1 cellular context compared by ENCODE assay signal in the genomic region with DNA sequence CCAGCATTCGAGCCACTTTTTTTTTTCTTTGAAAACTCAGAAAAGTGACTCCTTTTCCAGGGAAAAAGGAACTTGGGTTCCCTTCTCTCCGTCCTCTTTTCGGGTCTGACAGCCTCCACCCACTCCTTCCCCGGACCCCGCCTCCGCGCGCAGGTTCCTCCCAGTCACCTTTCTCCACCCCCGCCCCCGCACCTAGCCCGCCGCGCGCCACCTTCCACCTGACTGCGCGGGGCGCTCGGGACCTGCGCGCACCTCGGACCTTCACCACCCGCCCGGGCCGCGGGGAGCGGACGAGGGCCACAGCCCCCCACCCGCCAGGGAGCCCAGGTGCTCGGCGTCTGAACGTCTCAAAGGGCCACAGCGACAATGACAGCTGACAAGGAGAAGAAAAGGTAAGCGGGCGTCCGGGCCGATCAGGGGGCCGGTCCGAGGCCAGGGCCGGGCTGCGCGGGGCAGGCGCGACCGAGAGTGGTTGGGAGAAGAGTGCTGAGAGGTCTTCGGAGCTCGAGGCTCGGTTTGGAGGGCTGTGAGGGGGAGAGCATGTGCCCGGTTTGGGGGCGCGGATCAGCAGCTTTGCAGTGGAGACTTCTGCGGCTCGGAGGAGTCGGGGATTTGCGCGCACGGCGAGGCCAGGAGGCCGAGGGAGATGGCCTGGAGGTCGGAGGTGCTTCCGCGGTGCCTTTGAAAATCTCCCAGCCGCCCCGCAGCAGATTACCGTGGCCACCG.
TF ChIP-seq lines count a peak whose summit lies in the region.

No MANE protein-coding gene starts in this region.

TF ChIP-seq in GM12878, 131 proteins besides CTCF, POLR2A, EP300 and RAD21 (continued from another document):
- TF ChIP-seq, protein P1, sequence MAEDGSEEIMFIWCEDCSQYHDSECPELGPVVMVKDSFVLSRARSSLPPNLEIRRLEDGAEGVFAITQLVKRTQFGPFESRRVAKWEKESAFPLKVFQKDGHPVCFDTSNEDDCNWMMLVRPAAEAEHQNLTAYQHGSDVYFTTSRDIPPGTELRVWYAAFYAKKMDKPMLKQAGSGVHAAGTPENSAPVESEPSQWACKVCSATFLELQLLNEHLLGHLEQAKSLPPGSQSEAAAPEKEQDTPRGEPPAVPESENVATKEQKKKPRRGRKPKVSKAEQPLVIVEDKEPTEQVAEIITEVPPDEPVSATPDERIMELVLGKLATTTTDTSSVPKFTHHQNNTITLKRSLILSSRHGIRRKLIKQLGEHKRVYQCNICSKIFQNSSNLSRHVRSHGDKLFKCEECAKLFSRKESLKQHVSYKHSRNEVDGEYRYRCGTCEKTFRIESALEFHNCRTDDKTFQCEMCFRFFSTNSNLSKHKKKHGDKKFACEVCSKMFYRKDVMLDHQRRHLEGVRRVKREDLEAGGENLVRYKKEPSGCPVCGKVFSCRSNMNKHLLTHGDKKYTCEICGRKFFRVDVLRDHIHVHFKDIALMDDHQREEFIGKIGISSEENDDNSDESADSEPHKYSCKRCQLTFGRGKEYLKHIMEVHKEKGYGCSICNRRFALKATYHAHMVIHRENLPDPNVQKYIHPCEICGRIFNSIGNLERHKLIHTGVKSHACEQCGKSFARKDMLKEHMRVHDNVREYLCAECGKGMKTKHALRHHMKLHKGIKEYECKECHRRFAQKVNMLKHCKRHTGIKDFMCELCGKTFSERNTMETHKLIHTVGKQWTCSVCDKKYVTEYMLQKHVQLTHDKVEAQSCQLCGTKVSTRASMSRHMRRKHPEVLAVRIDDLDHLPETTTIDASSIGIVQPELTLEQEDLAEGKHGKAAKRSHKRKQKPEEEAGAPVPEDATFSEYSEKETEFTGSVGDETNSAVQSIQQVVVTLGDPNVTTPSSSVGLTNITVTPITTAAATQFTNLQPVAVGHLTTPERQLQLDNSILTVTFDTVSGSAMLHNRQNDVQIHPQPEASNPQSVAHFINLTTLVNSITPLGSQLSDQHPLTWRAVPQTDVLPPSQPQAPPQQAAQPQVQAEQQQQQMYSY (CRISPR knock-in tag; IDR thresholded peaks at IDR 0.05) = no peak
- TF ChIP-seq BRCA1 (IDR thresholded peaks at IDR 0.05; ENCODE audit: low read depth, low read length) = no peak
- peak; percentile 40; the same call in 1 of the 2 replicates for TF ChIP-seq NR2F1 (conservative IDR thresholded peaks at IDR 0.05)
- TF ChIP-seq, protein P2, sequence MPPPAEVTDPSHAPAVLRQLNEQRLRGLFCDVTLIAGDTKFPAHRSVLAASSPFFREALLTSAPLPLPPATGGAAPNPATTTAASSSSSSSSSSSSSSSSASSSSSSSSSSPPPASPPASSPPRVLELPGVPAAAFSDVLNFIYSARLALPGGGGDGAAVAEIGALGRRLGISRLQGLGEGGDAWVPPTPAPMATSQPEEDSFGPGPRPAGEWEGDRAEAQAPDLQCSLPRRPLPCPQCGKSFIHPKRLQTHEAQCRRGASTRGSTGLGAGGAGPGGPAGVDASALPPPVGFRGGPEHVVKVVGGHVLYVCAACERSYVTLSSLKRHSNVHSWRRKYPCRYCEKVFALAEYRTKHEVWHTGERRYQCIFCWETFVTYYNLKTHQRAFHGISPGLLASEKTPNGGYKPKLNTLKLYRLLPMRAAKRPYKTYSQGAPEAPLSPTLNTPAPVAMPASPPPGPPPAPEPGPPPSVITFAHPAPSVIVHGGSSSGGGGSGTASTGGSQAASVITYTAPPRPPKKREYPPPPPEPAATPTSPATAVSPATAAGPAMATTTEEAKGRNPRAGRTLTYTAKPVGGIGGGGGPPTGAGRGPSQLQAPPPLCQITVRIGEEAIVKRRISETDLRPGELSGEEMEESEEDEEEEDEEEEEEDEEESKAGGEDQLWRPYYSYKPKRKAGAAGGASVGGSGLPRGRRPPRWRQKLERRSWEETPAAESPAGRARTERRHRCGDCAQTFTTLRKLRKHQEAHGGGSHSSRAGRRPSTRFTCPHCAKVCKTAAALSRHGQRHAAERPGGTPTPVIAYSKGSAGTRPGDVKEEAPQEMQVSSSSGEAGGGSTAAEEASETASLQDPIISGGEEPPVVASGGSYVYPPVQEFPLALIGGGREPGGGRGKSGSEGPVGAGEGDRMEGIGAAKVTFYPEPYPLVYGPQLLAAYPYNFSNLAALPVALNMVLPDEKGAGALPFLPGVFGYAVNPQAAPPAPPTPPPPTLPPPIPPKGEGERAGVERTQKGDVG (CRISPR knock-in tag; IDR thresholded peaks at IDR 0.05) = no peak
- TF ChIP-seq, protein P3, sequence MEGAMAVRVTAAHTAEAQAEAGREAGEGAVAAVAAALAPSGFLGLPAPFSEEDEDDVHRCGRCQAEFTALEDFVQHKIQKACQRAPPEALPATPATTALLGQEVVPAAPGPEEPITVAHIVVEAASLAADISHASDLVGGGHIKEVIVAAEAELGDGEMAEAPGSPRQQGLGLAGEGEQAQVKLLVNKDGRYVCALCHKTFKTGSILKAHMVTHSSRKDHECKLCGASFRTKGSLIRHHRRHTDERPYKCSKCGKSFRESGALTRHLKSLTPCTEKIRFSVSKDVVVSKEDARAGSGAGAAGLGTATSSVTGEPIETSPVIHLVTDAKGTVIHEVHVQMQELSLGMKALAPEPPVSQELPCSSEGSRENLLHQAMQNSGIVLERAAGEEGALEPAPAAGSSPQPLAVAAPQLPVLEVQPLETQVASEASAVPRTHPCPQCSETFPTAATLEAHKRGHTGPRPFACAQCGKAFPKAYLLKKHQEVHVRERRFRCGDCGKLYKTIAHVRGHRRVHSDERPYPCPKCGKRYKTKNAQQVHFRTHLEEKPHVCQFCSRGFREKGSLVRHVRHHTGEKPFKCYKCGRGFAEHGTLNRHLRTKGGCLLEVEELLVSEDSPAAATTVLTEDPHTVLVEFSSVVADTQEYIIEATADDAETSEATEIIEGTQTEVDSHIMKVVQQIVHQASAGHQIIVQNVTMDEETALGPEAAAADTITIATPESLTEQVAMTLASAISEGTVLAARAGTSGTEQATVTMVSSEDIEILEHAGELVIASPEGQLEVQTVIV (IDR thresholded peaks at IDR 0.05; ENCODE audit: borderline replicate concordance, partially characterized antibody) = no peak
- TF ChIP-seq ZNF24 (IDR thresholded peaks at IDR 0.05) = no peak
- TF ChIP-seq SIX5 (IDR thresholded peaks at IDR 0.05; ENCODE audit: low read depth, low read length, severe bottlenecking) = no peak
- no peak for TF ChIP-seq SMC3 (IDR thresholded peaks at IDR 0.05; ENCODE audit: borderline replicate concordance, low read length)
- TF ChIP-seq, protein P4, sequence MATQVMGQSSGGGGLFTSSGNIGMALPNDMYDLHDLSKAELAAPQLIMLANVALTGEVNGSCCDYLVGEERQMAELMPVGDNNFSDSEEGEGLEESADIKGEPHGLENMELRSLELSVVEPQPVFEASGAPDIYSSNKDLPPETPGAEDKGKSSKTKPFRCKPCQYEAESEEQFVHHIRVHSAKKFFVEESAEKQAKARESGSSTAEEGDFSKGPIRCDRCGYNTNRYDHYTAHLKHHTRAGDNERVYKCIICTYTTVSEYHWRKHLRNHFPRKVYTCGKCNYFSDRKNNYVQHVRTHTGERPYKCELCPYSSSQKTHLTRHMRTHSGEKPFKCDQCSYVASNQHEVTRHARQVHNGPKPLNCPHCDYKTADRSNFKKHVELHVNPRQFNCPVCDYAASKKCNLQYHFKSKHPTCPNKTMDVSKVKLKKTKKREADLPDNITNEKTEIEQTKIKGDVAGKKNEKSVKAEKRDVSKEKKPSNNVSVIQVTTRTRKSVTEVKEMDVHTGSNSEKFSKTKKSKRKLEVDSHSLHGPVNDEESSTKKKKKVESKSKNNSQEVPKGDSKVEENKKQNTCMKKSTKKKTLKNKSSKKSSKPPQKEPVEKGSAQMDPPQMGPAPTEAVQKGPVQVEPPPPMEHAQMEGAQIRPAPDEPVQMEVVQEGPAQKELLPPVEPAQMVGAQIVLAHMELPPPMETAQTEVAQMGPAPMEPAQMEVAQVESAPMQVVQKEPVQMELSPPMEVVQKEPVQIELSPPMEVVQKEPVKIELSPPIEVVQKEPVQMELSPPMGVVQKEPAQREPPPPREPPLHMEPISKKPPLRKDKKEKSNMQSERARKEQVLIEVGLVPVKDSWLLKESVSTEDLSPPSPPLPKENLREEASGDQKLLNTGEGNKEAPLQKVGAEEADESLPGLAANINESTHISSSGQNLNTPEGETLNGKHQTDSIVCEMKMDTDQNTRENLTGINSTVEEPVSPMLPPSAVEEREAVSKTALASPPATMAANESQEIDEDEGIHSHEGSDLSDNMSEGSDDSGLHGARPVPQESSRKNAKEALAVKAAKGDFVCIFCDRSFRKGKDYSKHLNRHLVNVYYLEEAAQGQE (IDR thresholded peaks at IDR 0.05; ENCODE audit: low read depth, low read length) = no peak
- TF ChIP-seq HDAC6 (IDR thresholded peaks at IDR 0.05; ENCODE audit: unreplicated experiment) = peak; percentile 44
- TF ChIP-seq POLR2AphosphoS2 (IDR thresholded peaks at IDR 0.05; ENCODE audit: low read depth, low read length) = no peak
- TF ChIP-seq TCF12 (IDR thresholded peaks at IDR 0.05; ENCODE audit: low read depth, low read length) = no peak
- TF ChIP-seq POLR2AphosphoS5 (IDR thresholded peaks at IDR 0.05; ENCODE audit: low read length) = no peak
- TF ChIP-seq, protein P5, sequence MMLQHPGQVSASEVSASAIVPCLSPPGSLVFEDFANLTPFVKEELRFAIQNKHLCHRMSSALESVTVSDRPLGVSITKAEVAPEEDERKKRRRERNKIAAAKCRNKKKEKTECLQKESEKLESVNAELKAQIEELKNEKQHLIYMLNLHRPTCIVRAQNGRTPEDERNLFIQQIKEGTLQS (IDR thresholded peaks at IDR 0.05; ENCODE audit: borderline replicate concordance, extremely low read depth, low read depth, low read length) = no peak
- TF ChIP-seq, protein P6, sequence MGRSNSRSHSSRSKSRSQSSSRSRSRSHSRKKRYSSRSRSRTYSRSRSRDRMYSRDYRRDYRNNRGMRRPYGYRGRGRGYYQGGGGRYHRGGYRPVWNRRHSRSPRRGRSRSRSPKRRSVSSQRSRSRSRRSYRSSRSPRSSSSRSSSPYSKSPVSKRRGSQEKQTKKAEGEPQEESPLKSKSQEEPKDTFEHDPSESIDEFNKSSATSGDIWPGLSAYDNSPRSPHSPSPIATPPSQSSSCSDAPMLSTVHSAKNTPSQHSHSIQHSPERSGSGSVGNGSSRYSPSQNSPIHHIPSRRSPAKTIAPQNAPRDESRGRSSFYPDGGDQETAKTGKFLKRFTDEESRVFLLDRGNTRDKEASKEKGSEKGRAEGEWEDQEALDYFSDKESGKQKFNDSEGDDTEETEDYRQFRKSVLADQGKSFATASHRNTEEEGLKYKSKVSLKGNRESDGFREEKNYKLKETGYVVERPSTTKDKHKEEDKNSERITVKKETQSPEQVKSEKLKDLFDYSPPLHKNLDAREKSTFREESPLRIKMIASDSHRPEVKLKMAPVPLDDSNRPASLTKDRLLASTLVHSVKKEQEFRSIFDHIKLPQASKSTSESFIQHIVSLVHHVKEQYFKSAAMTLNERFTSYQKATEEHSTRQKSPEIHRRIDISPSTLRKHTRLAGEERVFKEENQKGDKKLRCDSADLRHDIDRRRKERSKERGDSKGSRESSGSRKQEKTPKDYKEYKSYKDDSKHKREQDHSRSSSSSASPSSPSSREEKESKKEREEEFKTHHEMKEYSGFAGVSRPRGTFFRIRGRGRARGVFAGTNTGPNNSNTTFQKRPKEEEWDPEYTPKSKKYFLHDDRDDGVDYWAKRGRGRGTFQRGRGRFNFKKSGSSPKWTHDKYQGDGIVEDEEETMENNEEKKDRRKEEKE (IDR thresholded peaks at IDR 0.05) = no peak
- no peak for TF ChIP-seq SMAD5 (IDR thresholded peaks at IDR 0.05; ENCODE audit: low read depth)
- TF ChIP-seq, protein P7, sequence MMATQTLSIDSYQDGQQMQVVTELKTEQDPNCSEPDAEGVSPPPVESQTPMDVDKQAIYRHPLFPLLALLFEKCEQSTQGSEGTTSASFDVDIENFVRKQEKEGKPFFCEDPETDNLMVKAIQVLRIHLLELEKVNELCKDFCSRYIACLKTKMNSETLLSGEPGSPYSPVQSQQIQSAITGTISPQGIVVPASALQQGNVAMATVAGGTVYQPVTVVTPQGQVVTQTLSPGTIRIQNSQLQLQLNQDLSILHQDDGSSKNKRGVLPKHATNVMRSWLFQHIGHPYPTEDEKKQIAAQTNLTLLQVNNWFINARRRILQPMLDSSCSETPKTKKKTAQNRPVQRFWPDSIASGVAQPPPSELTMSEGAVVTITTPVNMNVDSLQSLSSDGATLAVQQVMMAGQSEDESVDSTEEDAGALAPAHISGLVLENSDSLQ (IDR thresholded peaks at IDR 0.05) = 0 out of 2 replicates have a peak, but pooled peaks have one; percentile 13
